In genomic region chr11:113305440-113306336, GRCh38 we compare ENCODE assay signal across 9 cellular contexts. TPM values are rescaled to one million over a fixed set of nuclear protein-coding genes. Genes with fewer than 3 reads are reported as not detected.
DNase-seq lines count a peak whose midpoint lies in the region; ATAC-seq, FAIRE-seq and TF ChIP-seq lines count a peak whose summit lies in the region.
"Had no signal": no experiment of that assay in that cellular context is flagged by ENCODE, and none has a peak within 500 bp of the region (broad histone marks: within the 10 kb centered on the region; RNA-seq: fewer than 3 reads in every experiment).

No MANE protein-coding gene starts in this region.

- H3K36me3 ChIP-seq in kidney (ENCODE audit: control insufficient read depth in 1 of 2, insufficient read depth in 2 of 2, low read length in 2 of 2): no peaks in the 10 kb centered on the region

- DNase-seq in EL (peak; percentile 68), HCEC 1CT (peak; percentile 46), NCI-H146 treated with DMSO at 0.1 percent for 48 hours (lab: John Stamatoyannopoulos, UW; ENCODE audit: unreplicated experiment) (peak; percentile 40), T47D (ENCODE audit: low read depth in 1 of 2, low spot score in 1 of 2) (peak; percentile 62 to 84), kidney (peak; percentile 90)
- DNase-seq in stimulated activated CD4-positive, alpha-beta T cell treated with anti-CD3 and anti-CD28 coated beads, Interleukin-1b, Interleukin-23, amount 100 ng/mL, for 48 hours: peak; percentile 64

- intact Hi-C loops in kidney (cut with DNase I): loop anchor here (10.0 kb wide), 2 partner anchors 229 to 419 kb away; no protein-coding TSS in a partner anchor

- peak; percentile 98 for TF ChIP-seq CTCF in VCaP (conservative IDR thresholded peaks at IDR 0.05)
- peak; percentile 87 for TF ChIP-seq CTCF in kidney (IDR thresholded peaks at IDR 0.05; ENCODE audit: borderline replicate concordance, extremely low read depth, insufficient read depth)

- H3K4me3 ChIP-seq in kidney (ENCODE audit: low read length in 2 of 2): no peak overlapping the region

- H3K9ac ChIP-seq in kidney (ENCODE audit: low read length in 2 of 2): no peak overlapping the region

- no peak for ATAC-seq in HG02970 (IDR thresholded peaks at IDR 0.05; ENCODE audit: low FRiP score, unreplicated experiment)

- H3K4me1 ChIP-seq in kidney (ENCODE audit: control insufficient read depth in 1 of 2, insufficient read depth in 1 of 2, low read depth in 1 of 2, low read length in 2 of 2): no peaks in the 10 kb centered on the region

- in situ Hi-C loops in T47D (cut with HindIII; ENCODE audit: low pct_unique_long_range_greater_than_20kb, low sequenced_read_pairs): no loop called here

- H3K27ac ChIP-seq in VCaP: no peak overlapping the region
- H3K27ac ChIP-seq in kidney (ENCODE audit: low read depth in 2 of 2, low read length in 2 of 2): no peak overlapping the region
- H3K27ac ChIP-seq: epithelial cell of prostate had no signal

- FAIRE-seq in kidney (lab: Jason Lieb, UNC): no peak

- no peaks in the 10 kb centered on the region for H3K9me3 ChIP-seq in kidney (ENCODE audit: control insufficient read depth in 1 of 2, low read length in 2 of 2)

RNA-seq across cellular contexts. Expression of gene TTC12, which starts 8.7 kb away (rescaled TPM):
- 34.4 TPM for total RNA-seq in kidney
- 16.7 TPM for polyA plus RNA-seq in kidney (ENCODE audit: insufficient read depth, low read depth, low replicate concordance)

Comparison
In these comparisons a context has a peak if more than half of its experiments do, and no peak if none do; other contexts are left out.
1. DNase-seq: peak in every context shown above with its lines; median percentile 90 in kidney; 73 in T47D; 68 in EL; 64 in stimulated activated CD4-positive, alpha-beta T cell treated with anti-CD3 and anti-CD28 coated beads, Interleukin-1b, Interleukin-23, amount 100 ng/mL, for 48 hours; 46 in HCEC 1CT; 40 in NCI-H146 treated with DMSO at 0.1 percent for 48 hours.